In genomic region chr7:77391230-77391629, GRCh38 we compare ENCODE assay signal across 13 cellular contexts. TPM values are rescaled to one million over a fixed set of nuclear protein-coding genes. Genes with fewer than 3 reads are reported as not detected.
DNase-seq lines count a peak whose midpoint lies in the region; ATAC-seq and TF ChIP-seq lines count a peak whose summit lies in the region.
"Had no signal": no experiment of that assay in that cellular context is flagged by ENCODE, and none has a peak within 500 bp of the region (broad histone marks: within the 10 kb centered on the region; RNA-seq: fewer than 3 reads in every experiment).

No MANE protein-coding gene starts in this region.

- peaks cover 20% of the 10 kb centered on the region for H3K36me3 Mint-ChIP-seq in central memory CD8-positive, alpha-beta T cell (ENCODE audit: insufficient read depth)
- H3K36me3 Mint-ChIP-seq in activated CD4-positive, alpha-beta memory T cell treated with anti-CD3 and anti-CD28 coated beads, Interleukin-2, amount 10 ng/mL, durations not matched to agents 7 days and 5 days (ENCODE audit: low read depth) = peaks cover 16% of the 10 kb centered on the region

- peaks cover 35% of the 10 kb centered on the region for H3K4me1 Mint-ChIP-seq in central memory CD8-positive, alpha-beta T cell
- peaks cover 31% of the 10 kb centered on the region for H3K4me1 Mint-ChIP-seq in activated CD4-positive, alpha-beta memory T cell treated with anti-CD3 and anti-CD28 coated beads, Interleukin-2, amount 10 ng/mL, durations not matched to agents 7 days and 5 days

- no peak overlapping the region for H3K4me3 ChIP-seq in GM12865 (ENCODE audit: low read depth, low read length)
- H3K4me3 ChIP-seq: right atrium auricular region, SJSA1 had no signal

- peak; percentile 61 for DNase-seq in GM12865 (ENCODE audit: low read depth)
- DNase-seq in central memory CD8-positive, alpha-beta T cell (ENCODE audit: low spot score in 2 of 2) = no peak
- DNase-seq in NCI-H1930 (lab: John Stamatoyannopoulos, UW) = no peak
- no peak for DNase-seq in HCEC 1CT
- no peak for DNase-seq in activated CD4-positive, alpha-beta memory T cell treated with anti-CD3 and anti-CD28 coated beads, Interleukin-2, amount 10 ng/mL, durations not matched to agents 7 days and 5 days
- DNase-seq: brain microvascular endothelial cell, erythroblast, NCI-H446 treated with DMSO at 0.1 percent for 48 hours had no signal

- H3K27me3 Mint-ChIP-seq in central memory CD8-positive, alpha-beta T cell = no peaks in the 10 kb centered on the region
- no peaks in the 10 kb centered on the region for H3K27me3 Mint-ChIP-seq in activated CD4-positive, alpha-beta memory T cell treated with anti-CD3 and anti-CD28 coated beads, Interleukin-2, amount 10 ng/mL, durations not matched to agents 7 days and 5 days

- no peaks in the 10 kb centered on the region for H3K9me3 Mint-ChIP-seq in central memory CD8-positive, alpha-beta T cell
- no peaks in the 10 kb centered on the region for H3K9me3 Mint-ChIP-seq in activated CD4-positive, alpha-beta memory T cell treated with anti-CD3 and anti-CD28 coated beads, Interleukin-2, amount 10 ng/mL, durations not matched to agents 7 days and 5 days

- ATAC-seq in GM19463 (IDR thresholded peaks at IDR 0.05; ENCODE audit: unreplicated experiment) (peak; percentile 38), HG03135 (IDR thresholded peaks at IDR 0.05; ENCODE audit: unreplicated experiment) (peak; percentile 46), GM19452 (IDR thresholded peaks at IDR 0.05; ENCODE audit: unreplicated experiment) (no peak)
- ATAC-seq in central memory CD8-positive, alpha-beta T cell (replicated peaks; ENCODE audit: extremely low read depth, poor library complexity, severe bottlenecking) = no peak

- POLR2A ChIA-PET in activated CD4-positive, alpha-beta memory T cell treated with anti-CD3 and anti-CD28 coated beads, Interleukin-2, amount 10 ng/mL, durations not matched to agents 7 days and 5 days (lab: Charles Lee) = interaction anchor here (0.8 kb wide), 1 partner anchor 43 kb away, joined by 4 read pairs; no protein-coding TSS in a partner anchor

- H3K27ac Mint-ChIP-seq in central memory CD8-positive, alpha-beta T cell (ENCODE audit: low read depth) = peak overlapping the region; percentile 35
- no peak overlapping the region for H3K27ac Mint-ChIP-seq in activated CD4-positive, alpha-beta memory T cell treated with anti-CD3 and anti-CD28 coated beads, Interleukin-2, amount 10 ng/mL, durations not matched to agents 7 days and 5 days

- H3K4me3 Mint-ChIP-seq in central memory CD8-positive, alpha-beta T cell = no peak overlapping the region
- no peak overlapping the region for H3K4me3 Mint-ChIP-seq in activated CD4-positive, alpha-beta memory T cell treated with anti-CD3 and anti-CD28 coated beads, Interleukin-2, amount 10 ng/mL, durations not matched to agents 7 days and 5 days

- CTCF ChIA-PET in activated CD4-positive, alpha-beta memory T cell treated with anti-CD3 and anti-CD28 coated beads, Interleukin-2, amount 10 ng/mL, durations not matched to agents 7 days and 5 days (lab: Charles Lee) = no interaction called here

- TF ChIP-seq CTCF in GM12865 (IDR thresholded peaks at IDR 0.05; ENCODE audit: insufficient read depth, low read depth, low read length, missing control alignments) = no peak

RNA-seq across cellular contexts. Expression of gene GSAP, which starts 24.9 kb away (rescaled TPM):
- 1 to 10 TPM; 5.9 to 6.6 TPM for total RNA-seq in activated CD4-positive, alpha-beta memory T cell treated with anti-CD3 and anti-CD28 coated beads, Interleukin-2, amount 10 ng/mL, durations not matched to agents 7 days and 5 days

Comparison
In these comparisons a context has a peak if more than half of its experiments do, and no peak if none do; other contexts are left out.
1. ATAC-seq: peak in GM19463 (single experiment) and HG03135 (single experiment); none in central memory CD8-positive, alpha-beta T cell (single experiment) and GM19452 (single experiment).